ENCODE assay signal across 20 cellular contexts in the genomic region with DNA sequence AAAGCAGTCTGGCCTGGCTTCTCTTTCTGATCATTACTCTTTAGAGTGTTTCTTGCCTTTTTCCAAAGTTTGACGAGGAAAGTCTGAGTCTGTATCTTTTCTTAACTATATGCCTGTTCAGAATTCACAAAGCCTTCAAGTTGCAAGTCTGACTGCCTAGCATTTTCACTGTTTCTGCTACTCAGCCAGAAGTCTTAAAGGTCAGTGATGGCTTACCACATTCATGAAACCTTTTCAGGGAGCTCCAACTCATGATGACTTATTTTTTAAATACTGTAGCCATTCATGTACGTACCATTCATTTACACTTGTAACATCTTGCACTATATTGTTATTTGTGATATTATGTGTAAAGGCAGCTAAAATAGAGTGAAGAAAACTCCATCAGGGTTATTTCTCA.
"Had no signal": no experiment of that assay in that cellular context is flagged by ENCODE, and none has a peak within 500 bp of the region (broad histone marks: within the 10 kb centered on the region; RNA-seq: fewer than 3 reads in every experiment).

No MANE protein-coding gene starts in this region.

- H3K9me3 ChIP-seq: right lobe of liver, thyroid gland, vagina had no signal

- H3K36me3 ChIP-seq: right lobe of liver, thyroid gland, vagina had no signal

- H3K9ac ChIP-seq: parathyroid adenoma had no signal

- H3K4me1 ChIP-seq: parathyroid adenoma, right lobe of liver, stomach, thyroid gland, vagina had no signal

- H3K27me3 ChIP-seq: dorsolateral prefrontal cortex, right lobe of liver, stomach, thyroid gland, vagina had no signal

- H3K4me1 Mint-ChIP-seq: memory B cell, neural crest cell had no signal

- H3K4me3 Mint-ChIP-seq: immature natural killer cell; memory B cell; naive B cell; natural killer cell treated with Interleukin-12 subunit alpha and Interleukin-12 subunit beta and Interleukin-15 and Interleukin-18, amount 100 ng/mL, for 72 hours; neural crest cell; stimulated activated naive B cell treated with anti-CD40 and anti-IgM and Interleukin-4, amounts not matched to agents 10 μg/mL and 1 μg/mL and 100 μg/mL, for 72 hours had no signal

- H3K79me2 ChIP-seq: parathyroid adenoma had no signal

- H3K27ac ChIP-seq: dorsolateral prefrontal cortex, parathyroid adenoma, right lobe of liver, stomach, thyroid gland, vagina had no signal

- DNase-seq: dorsolateral prefrontal cortex; effector CD4-positive, alpha-beta T cell; hypothalamus; immature natural killer cell; mucosa of descending colon; naive B cell; right lobe of liver; small intestine; stimulated activated CD4-positive, alpha-beta T cell treated with anti-CD3 and anti-CD28 coated beads, Interleukin-15, amount 100 ng/mL, for 24 hours; stimulated activated CD4-positive, alpha-beta T cell treated with anti-CD3 and anti-CD28 coated beads, Interleukin-2, amount 100 ng/mL, for 48 hours; stimulated activated naive B cell treated with anti-CD40 and anti-IgM and Interleukin-4, amounts not matched to agents 10 μg/mL and 1 μg/mL and 100 μg/mL, for 72 hours; stomach; thyroid gland had no signal

- ATAC-seq: mucosa of descending colon; natural killer cell treated with Interleukin-12 subunit alpha and Interleukin-12 subunit beta and Interleukin-15 and Interleukin-18, amount 100 ng/mL, for 72 hours; stimulated activated naive B cell treated with anti-CD40 and anti-IgM and Interleukin-4, amounts not matched to agents 10 μg/mL and 1 μg/mL and 100 μg/mL, for 72 hours had no signal

- H2AFZ ChIP-seq: parathyroid adenoma had no signal

- H3K27me3 Mint-ChIP-seq: progenitor cell of endocrine pancreas had no signal

- H3K4me3 ChIP-seq: dorsolateral prefrontal cortex, lung, mucosa of descending colon, right lobe of liver, stomach, thyroid gland, vagina had no signal

- H3K27ac Mint-ChIP-seq: immature natural killer cell; memory B cell; naive B cell; natural killer cell treated with Interleukin-12 subunit alpha and Interleukin-12 subunit beta and Interleukin-15 and Interleukin-18, amount 100 ng/mL, for 72 hours; progenitor cell of endocrine pancreas; stimulated activated naive B cell treated with anti-CD40 and anti-IgM and Interleukin-4, amounts not matched to agents 10 μg/mL and 1 μg/mL and 100 μg/mL, for 72 hours had no signal
